In the genomic region with DNA sequence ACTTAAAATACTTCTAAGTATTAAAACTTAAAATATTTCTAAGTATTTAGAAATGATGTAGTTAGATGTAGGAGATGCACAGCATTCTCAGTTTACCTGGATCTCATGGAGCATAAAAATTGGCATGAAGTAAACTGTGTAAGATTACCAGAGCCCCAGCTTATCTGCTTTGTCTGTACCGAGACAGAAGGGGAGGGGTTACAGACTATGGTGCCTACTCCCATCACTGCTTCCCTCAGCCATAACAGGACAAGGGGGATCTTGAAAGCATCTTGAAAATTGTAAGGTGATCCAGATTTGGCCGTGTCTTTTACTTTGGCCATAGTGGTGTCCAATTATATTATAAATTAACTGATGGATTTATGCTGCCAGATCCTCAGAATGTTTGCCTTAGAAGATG, we compare ENCODE assay signal across 23 cellular contexts. TPM values are rescaled to one million over a fixed set of nuclear protein-coding genes. Genes with fewer than 3 reads are reported as not detected.
DNase-seq lines count a peak whose midpoint lies in the region; ATAC-seq, FAIRE-seq and TF ChIP-seq lines count a peak whose summit lies in the region.
"Had no signal": no experiment of that assay in that cellular context is flagged by ENCODE, and none has a peak within 500 bp of the region (broad histone marks: within the 10 kb centered on the region; RNA-seq: fewer than 3 reads in every experiment).

No MANE protein-coding gene starts in this region.

- no peak for FAIRE-seq in K562 (lab: Jason Lieb, UNC)
- FAIRE-seq: A204.1, GM12891, GM18507, H54 had no signal

- no peaks in the 10 kb centered on the region for H3K9me3 ChIP-seq in CD8-positive, alpha-beta T cell (ENCODE audit: low read length)
- no peaks in the 10 kb centered on the region for H3K9me3 ChIP-seq in K562 (replicated peaks; ENCODE audit: control insufficient read depth, insufficient read depth, low read depth, low read length)
- no peaks in the 10 kb centered on the region for H3K9me3 ChIP-seq in iPS-20b (ENCODE audit: insufficient read depth, low read depth, low read length)
- no peaks in the 10 kb centered on the region for H3K9me3 ChIP-seq in ovary
- H3K9me3 ChIP-seq: BLaER1, HAP-1 had no signal

- BruUV-seq in K562 (replicated peaks; lab: Mats Ljungman, UMichigan), result no TSS peak

- no peak overlapping the region for H3K4me3 Mint-ChIP-seq in CD8-positive, alpha-beta T cell
- H3K4me3 Mint-ChIP-seq: B cell; CD14-positive monocyte; CD4-positive, alpha-beta T cell; HFFc6 had no signal

- H3K9ac ChIP-seq in K562 (ENCODE audit: insufficient read depth in 1 of 2, low read depth in 2 of 2, low read length in 2 of 2), result no peak overlapping the region
- H3K9ac ChIP-seq in iPS-20b (ENCODE audit: low read depth, low read length), result 0 out of 2 replicates have a peak overlapping the region, but pooled peaks have one; percentile 2
- H3K9ac ChIP-seq: BLaER1, GM23248 had no signal

- no peak for ATAC-seq in CD8-positive, alpha-beta T cell
- ATAC-seq in K562 (peak; percentile 68), GM18861 (IDR thresholded peaks at IDR 0.05; ENCODE audit: unreplicated experiment) (no peak)

- no peak for DNase-seq in CD8-positive, alpha-beta T cell
- no peak for DNase-seq in K562 (ENCODE audit: extremely low read depth in 1 of 4, low spot score in 3 of 4)
- DNase-seq in ovary, result no peak
- no peak for DNase-seq in C1 segment of cervical spinal cord (lab: John Stamatoyannopoulos, UW)
- DNase-seq: Calu3; CD4-positive, alpha-beta T cell; COR-L47; DMS53; DMS79 treated with DMSO at 0.1 percent for 48 hours; GF-D8; GM23248; HFFc6 had no signal

- no peaks in the 10 kb centered on the region for H3K9me1 ChIP-seq in K562 (ENCODE audit: control insufficient read depth, insufficient read depth, low read length)

- no peak for TF ChIP-seq CTCF in CD8-positive, alpha-beta T cell (IDR thresholded peaks at IDR 0.05)
- no peak for TF ChIP-seq CTCF in K562 (IDR thresholded peaks at IDR 0.05 in 2 of 3, conservative IDR thresholded peaks at IDR 0.05 in 1 of 3; ENCODE audit: insufficient read depth in 2 of 3, low read depth in 1 of 3, low read length in 3 of 3)
- no peak for TF ChIP-seq CTCF in ovary (IDR thresholded peaks at IDR 0.05)

- POLR2A ChIA-PET in CD8-positive, alpha-beta T cell (lab: Charles Lee), result no interaction called here
- POLR2A ChIA-PET in K562 (lab: Yijun Ruan, JAX), result interaction anchor here (0.9 to 1.4 kb wide), 4 partner anchors 10 to 18 kb away, joined by 3 to 5 read pairs (median 4); no protein-coding TSS in a partner anchor

- in situ Hi-C loops in K562 (cut with MboI), result no loop called here

- TF ChIP-seq EP300 in K562 (IDR thresholded peaks at IDR 0.05; ENCODE audit: low read length), result no peak
- TF ChIP-seq EP300 in ovary (IDR thresholded peaks at IDR 0.05), result no peak

- H3K27ac ChIP-seq in CD8-positive, alpha-beta T cell (ENCODE audit: low read depth, low read length), result no peak overlapping the region
- no peak overlapping the region for H3K27ac ChIP-seq in K562 (ENCODE audit: extremely low read depth, low read depth, low read length)
- no peak overlapping the region for H3K27ac ChIP-seq in iPS-20b (ENCODE audit: low read length)
- H3K27ac ChIP-seq in ovary, result no peak overlapping the region
- H3K27ac ChIP-seq: 22Rv1, BLaER1, GM23248 had no signal

- intact Hi-C loops in CD8-positive, alpha-beta T cell (cut with DNase I, micrococcal nuclease), result no loop called here
- intact Hi-C loops in K562 (cut with micrococcal nuclease), result no loop called here
- intact Hi-C loops in ovary (cut with DNase I), result no loop called here

- no peaks in the 10 kb centered on the region for H3K9me3 Mint-ChIP-seq in CD8-positive, alpha-beta T cell
- H3K9me3 Mint-ChIP-seq: CD4-positive, alpha-beta T cell; HFFc6 had no signal

- CTCF ChIA-PET in CD8-positive, alpha-beta T cell (lab: Charles Lee), result no interaction called here
- CTCF ChIA-PET in K562 (lab: Yijun Ruan, JAX; ENCODE audit: low intra/inter-chr PET ratio), result no interaction called here

- peaks cover 20% of the 10 kb centered on the region for H3K36me3 Mint-ChIP-seq in CD8-positive, alpha-beta T cell

- TF ChIP-seq POLR2A in K562 (conservative IDR thresholded peaks at IDR 0.05) (no peak), ovary (IDR thresholded peaks at IDR 0.05) (no peak)

- no peaks in the 10 kb centered on the region for H4K20me1 ChIP-seq in K562 (replicated peaks; ENCODE audit: control insufficient read depth, insufficient read depth, low read length)

- no peaks in the 10 kb centered on the region for H3K36me3 ChIP-seq in CD8-positive, alpha-beta T cell (ENCODE audit: insufficient read depth, low read length)
- H3K36me3 ChIP-seq in K562 (ENCODE audit: control insufficient read depth, insufficient read depth, low read length) (peaks cover 69% of the 10 kb centered on the region), iPS-20b (ENCODE audit: insufficient read depth, low read depth, low read length) (peaks cover 4% of the 10 kb centered on the region; the same call in 1 of the 2 replicates), ovary (no peaks in the 10 kb centered on the region)
- H3K36me3 ChIP-seq: HAP-1 had no signal

- no peaks in the 10 kb centered on the region for H3K27me3 Mint-ChIP-seq in CD8-positive, alpha-beta T cell (ENCODE audit: low read depth)
- H3K27me3 Mint-ChIP-seq: B cell; CD4-positive, alpha-beta T cell had no signal

- H3K4me2 ChIP-seq in K562 (ENCODE audit: insufficient read depth, low read length), result no peak overlapping the region
- H3K4me2 ChIP-seq: BLaER1 had no signal

- no peaks in the 10 kb centered on the region for H3K27me3 ChIP-seq in CD8-positive, alpha-beta T cell (ENCODE audit: insufficient read depth, low read length)
- no peaks in the 10 kb centered on the region for H3K27me3 ChIP-seq in K562 (ENCODE audit: control insufficient read depth in 2 of 2, insufficient read depth in 2 of 2, low read length in 2 of 2)
- no peaks in the 10 kb centered on the region for H3K27me3 ChIP-seq in iPS-20b (ENCODE audit: insufficient read depth, low read length)
- no peaks in the 10 kb centered on the region for H3K27me3 ChIP-seq in ovary
- H3K27me3 ChIP-seq: BLaER1 had no signal

- H3K4me1 ChIP-seq in CD8-positive, alpha-beta T cell (ENCODE audit: insufficient read depth, low read length), result no peaks in the 10 kb centered on the region
- H3K4me1 ChIP-seq in K562 (replicated peaks in 1 of 2; ENCODE audit: control insufficient read depth in 2 of 2, insufficient read depth in 2 of 2, low read length in 2 of 2) (no peaks in the 10 kb centered on the region; a peak in 3 of 5 replicates), iPS-20b (ENCODE audit: insufficient read depth, low read length) (peaks cover 17% of the 10 kb centered on the region), ovary (ENCODE audit: insufficient read depth) (no peaks in the 10 kb centered on the region)

- peak overlapping the region; percentile 11 for H3K27ac Mint-ChIP-seq in CD8-positive, alpha-beta T cell
- H3K27ac Mint-ChIP-seq: B cell; CD4-positive, alpha-beta T cell; HFFc6 had no signal

- H3K4me1 Mint-ChIP-seq in CD8-positive, alpha-beta T cell (ENCODE audit: low read depth), result peaks cover 30% of the 10 kb centered on the region

- H3K4me3 ChIP-seq in CD8-positive, alpha-beta T cell (ENCODE audit: low read depth, low read length), result no peak overlapping the region
- no peak overlapping the region for H3K4me3 ChIP-seq in K562
- no peak overlapping the region for H3K4me3 ChIP-seq in iPS-20b (ENCODE audit: low read length)
- no peak overlapping the region for H3K4me3 ChIP-seq in ovary
- H3K4me3 ChIP-seq: BLaER1, GM23248, HAP-1 had no signal

- WGBS in K562 (ENCODE audit: insufficient coverage, low coverage, missing lambda C conversion rate), result 28% methylated on average over 2 of the region's 2 CpGs
- WGBS in ovary, 3 donors, result 72 to 80% (median 78%) methylated on average over 2 of the region's 2 CpGs

- TF ChIP-seq RAD21 in K562 (CRISPR knock-in tag; conservative IDR thresholded peaks at IDR 0.05 in 1 of 2, IDR thresholded peaks at IDR 0.05 in 1 of 2), result no peak

- H2AFZ ChIP-seq in K562 (ENCODE audit: low read depth, low read length), result no peak overlapping the region
- H2AFZ ChIP-seq: GM23248 had no signal

- peaks cover 90% of the 10 kb centered on the region for H3K79me2 ChIP-seq in K562 (ENCODE audit: control insufficient read depth, insufficient read depth, low read length)

TF ChIP-seq in K562, 482 proteins besides CTCF, POLR2A, EP300 and RAD21 (continues in another document):
- TF ChIP-seq TBL1XR1 (IDR thresholded peaks at IDR 0.05; ENCODE audit: low read length in 2 of 2) (no peak), MYC (IDR thresholded peaks at IDR 0.05; ENCODE audit: low read depth, low read length) (no peak), MYC (CRISPR knock-in tag; IDR thresholded peaks at IDR 0.05; ENCODE audit: borderline replicate concordance, low read depth) (no peak), ZNF165 (CRISPR knock-in tag; IDR thresholded peaks at IDR 0.05; ENCODE audit: borderline replicate concordance) (no peak)

RNA-seq across cellular contexts. Expression of gene NRDC, which starts 18.8 kb away (rescaled TPM):
- total RNA-seq in CD8-positive, alpha-beta T cell, result 10 to 100 TPM; 47.6 to 54.3 TPM
- total RNA-seq in K562 (2011; cell fraction: chromatin; rRNA removed; ENCODE audit: low replicate concordance), result 223 and 663 TPM in 2 replicates
- total RNA-seq in K562 (2011; cell fraction: nucleolus; rRNA removed), result 111 and 152 TPM in 2 replicates
- 268 and 359 TPM in 2 replicates for total RNA-seq in K562 (2011; cell fraction: nucleoplasm; rRNA removed)
- total RNA-seq in K562 (2014; rRNA removed), result 102 and 139 TPM in 2 replicates
- total RNA-seq in K562 (2014; rRNA removed; fragmentation: Illumina TruSeq; extraction: Trizol), result 201 and 216 TPM in 2 replicates
- 177 and 196 TPM in 2 replicates for total RNA-seq in K562 (2015; rRNA removed; fragmentation: Illumina TruSeq; extraction: Trizol)
- total RNA-seq in K562 (2021), result 255 and 270 TPM in 2 replicates
- 371 and 375 TPM in 2 replicates for polyA plus RNA-seq in K562 (2011; rRNA removed)
- 86.1 and 145 TPM in 2 replicates for polyA plus RNA-seq in K562 (2011; cell fraction: cytosol; rRNA removed)
- 402 and 574 TPM in 2 replicates for polyA plus RNA-seq in K562 (2011; cell fraction: nucleus; rRNA removed)
- 312 and 324 TPM in 2 replicates for polyA plus RNA-seq in K562 (2012)
- polyA plus RNA-seq in K562 (2014; fragmentation: Illumina TruSeq; extraction: Trizol), result 296 and 347 TPM in 2 replicates
- polyA plus RNA-seq in K562 (2014; fragmentation: Nextera tagmentation; extraction: Ambion mirVana), result 100 to 1,000 TPM; 135 to 149 TPM
- 222 and 261 TPM in 2 replicates for polyA plus RNA-seq in K562 (2014; rRNA removed)
- 432 and 467 TPM in 2 replicates for polyA minus RNA-seq in K562 (2011; rRNA and poly(A)+ RNA removed)
- 159 and 171 TPM in 2 replicates for polyA minus RNA-seq in K562 (2011; cell fraction: cytosol; rRNA and poly(A)+ RNA removed)
- 87.5 and 183 TPM in 2 replicates for polyA minus RNA-seq in K562 (2011; cell fraction: nucleus; rRNA and poly(A)+ RNA removed)
- 100 to 1,000 TPM in 3 of 7 donors, 10 to 100 TPM in 4; 55.7 to 121 (median 88.6) TPM for total RNA-seq in ovary
- 10 to 100 TPM; 46.1 to 88.3 TPM for polyA plus RNA-seq in ovary
